In genomic region chr5:44332360-44332971, GRCh38 we compare ENCODE assay signal across 8 cellular contexts. TPM values are rescaled to one million over a fixed set of nuclear protein-coding genes. Genes with fewer than 3 reads are reported as not detected.
A peak's percentile ranks its signal among the peaks of the same experiment; 100 is the strongest.
DNase-seq lines count a peak whose midpoint lies in the region; ATAC-seq, FAIRE-seq and TF ChIP-seq lines count a peak whose summit lies in the region.

No MANE protein-coding gene starts in this region.

- H3K27me3 ChIP-seq in NT2/D1 (ENCODE audit: insufficient read depth, insufficient read length) (no peaks in the 10 kb centered on the region), osteoblast (ENCODE audit: insufficient read depth, low read length) (no peaks in the 10 kb centered on the region)

- H3K27ac ChIP-seq in A549 (no peak overlapping the region), osteoblast (ENCODE audit: low read depth, low read length) (no peak overlapping the region)

- TF ChIP-seq RAD21 in A549 (conservative IDR thresholded peaks at IDR 0.05 in 1 of 2, IDR thresholded peaks at IDR 0.05 in 1 of 2) = peak in 1 of 2 experiments; percentile 47; a peak in 4 of 5 replicates

- POLR2A ChIA-PET in A549 (lab: Yijun Ruan, JAX) = no interaction called here

- DNase-seq in A549 (ENCODE audit: low read depth in 1 of 2, low spot score in 1 of 2) (peak; percentile 4 to 48), NT2/D1 (ENCODE audit: low read depth, low spot score) (peak; percentile 16), epithelial cell of proximal tubule (ENCODE audit: low read depth) (peak; percentile 6), osteoblast (ENCODE audit: insufficient read length, low spot score, missing footprints) (no peak), 8988T (no peak)

- no peak overlapping the region for H3K9ac ChIP-seq in NT2/D1 (ENCODE audit: insufficient read length, low read depth)

- H3K4me2 ChIP-seq in A549 (no peak overlapping the region), osteoblast (ENCODE audit: insufficient read depth, low read length) (no peak overlapping the region)

- H4K20me1 ChIP-seq in osteoblast (ENCODE audit: insufficient read depth, low read length) = no peaks in the 10 kb centered on the region

- TF ChIP-seq POLR2A in A549 (IDR thresholded peaks at IDR 0.05; ENCODE audit: low read length) = no peak

- no peaks in the 10 kb centered on the region for H3K4me1 ChIP-seq in A549
- no peaks in the 10 kb centered on the region for H3K4me1 ChIP-seq in NT2/D1 (ENCODE audit: insufficient read depth, insufficient read length)
- H3K4me1 ChIP-seq in osteoblast (ENCODE audit: insufficient read depth, low read length) = no peaks in the 10 kb centered on the region

- ATAC-seq in A549 (peak in 1 of 2 experiments; percentile 67; a peak in 2 of 6 replicates), GM18520 (IDR thresholded peaks at IDR 0.05; ENCODE audit: unreplicated experiment) (peak; percentile 45), HG03457 (IDR thresholded peaks at IDR 0.05; ENCODE audit: unreplicated experiment) (peak; percentile 61), GM19455 (IDR thresholded peaks at IDR 0.05; ENCODE audit: unreplicated experiment) (no peak)

- 0% methylated on average over 3 of the region's 3 CpGs for WGBS in A549 (ENCODE audit: missing lambda C conversion rate)

- no peak for TF ChIP-seq EP300 in A549 (IDR thresholded peaks at IDR 0.05)

- no peak overlapping the region for H2AFZ ChIP-seq in osteoblast (ENCODE audit: low read length)

- CTCF ChIA-PET in A549 (lab: Yijun Ruan, JAX) = interaction anchor here (0.5 to 1.7 kb wide), 15 partner anchors 13 to 801 kb away, joined by 3 to 8 read pairs (median 4); no protein-coding TSS in a partner anchor

- TF ChIP-seq CTCF in A549 (IDR thresholded peaks at IDR 0.05) (peak; percentile 50), epithelial cell of proximal tubule (conservative IDR thresholded peaks at IDR 0.05; ENCODE audit: low read depth, low read length) (peak; percentile 70), osteoblast (IDR thresholded peaks at IDR 0.05; ENCODE audit: extremely low read depth, low read depth, low read length) (peak; percentile 67)

- no peak for FAIRE-seq in A549 (lab: Jason Lieb, UNC)

- H3K4me3 ChIP-seq in A549 (no peak overlapping the region), NT2/D1 (ENCODE audit: insufficient read length, low read depth) (no peak overlapping the region), epithelial cell of proximal tubule (ENCODE audit: low read depth, low read length) (no peak overlapping the region), osteoblast (ENCODE audit: insufficient read depth, low read length) (no peak overlapping the region)

- H3K79me2 ChIP-seq in osteoblast (ENCODE audit: insufficient read depth, low read length) = no peaks in the 10 kb centered on the region

- H3K36me3 ChIP-seq in NT2/D1 (ENCODE audit: insufficient read depth, insufficient read length, low read length) (no peaks in the 10 kb centered on the region), osteoblast (ENCODE audit: insufficient read depth, low read length) (no peaks in the 10 kb centered on the region)

- H3K9me3 ChIP-seq in A549 (no peaks in the 10 kb centered on the region), NT2/D1 (ENCODE audit: insufficient read depth, low read length) (no peaks in the 10 kb centered on the region), osteoblast (ENCODE audit: low read depth, low read length) (no peaks in the 10 kb centered on the region)

TF ChIP-seq in A549, 52 proteins besides CTCF, POLR2A, EP300 and RAD21:
- TF ChIP-seq SREBF2 (IDR thresholded peaks at IDR 0.05) (no peak), SMC3 (IDR thresholded peaks at IDR 0.05) (peak; percentile 49; the same call in 1 of the 3 replicates)

RNA-seq across cellular contexts. Expression of gene FGF10, which starts 56.8 kb away (rescaled TPM):
- not detected in 2 replicates for polyA plus RNA-seq in A549 (2011; rRNA removed)
- polyA plus RNA-seq in A549 (2012; cell fraction: cytosol; rRNA removed) = not detected in 2 replicates
- not detected in 2 replicates for polyA plus RNA-seq in A549 (2012; cell fraction: nucleus; rRNA removed)
- not detected in 3 replicates for polyA plus RNA-seq in A549 (2017; fragmentation: RNase III; extraction: RNeasy Plus Mini Kit Qiagen cat#74134 plus additional on column Dnase treatment)
- not detected in 2 replicates for polyA minus RNA-seq in A549 (2011; rRNA and poly(A)+ RNA removed)
- not detected in 2 replicates for total RNA-seq in epithelial cell of proximal tubule
- total RNA-seq in osteoblast = 1.4 and 1.8 TPM in 2 replicates

Comparison
In these comparisons a context has a peak if more than half of its experiments do, and no peak if none do; other contexts are left out.
1. DNase-seq: peak in A549 (2 of 2), NT2/D1 (single experiment) and epithelial cell of proximal tubule (single experiment); none in osteoblast (single experiment) and 8988T (single experiment).
2. Peak in every context shown above with its lines, with median percentiles within 50 percentile points of each other: CTCF ChIP-seq.